Comparison of ENCODE assay signal across 9 cellular contexts in the genomic region with DNA sequence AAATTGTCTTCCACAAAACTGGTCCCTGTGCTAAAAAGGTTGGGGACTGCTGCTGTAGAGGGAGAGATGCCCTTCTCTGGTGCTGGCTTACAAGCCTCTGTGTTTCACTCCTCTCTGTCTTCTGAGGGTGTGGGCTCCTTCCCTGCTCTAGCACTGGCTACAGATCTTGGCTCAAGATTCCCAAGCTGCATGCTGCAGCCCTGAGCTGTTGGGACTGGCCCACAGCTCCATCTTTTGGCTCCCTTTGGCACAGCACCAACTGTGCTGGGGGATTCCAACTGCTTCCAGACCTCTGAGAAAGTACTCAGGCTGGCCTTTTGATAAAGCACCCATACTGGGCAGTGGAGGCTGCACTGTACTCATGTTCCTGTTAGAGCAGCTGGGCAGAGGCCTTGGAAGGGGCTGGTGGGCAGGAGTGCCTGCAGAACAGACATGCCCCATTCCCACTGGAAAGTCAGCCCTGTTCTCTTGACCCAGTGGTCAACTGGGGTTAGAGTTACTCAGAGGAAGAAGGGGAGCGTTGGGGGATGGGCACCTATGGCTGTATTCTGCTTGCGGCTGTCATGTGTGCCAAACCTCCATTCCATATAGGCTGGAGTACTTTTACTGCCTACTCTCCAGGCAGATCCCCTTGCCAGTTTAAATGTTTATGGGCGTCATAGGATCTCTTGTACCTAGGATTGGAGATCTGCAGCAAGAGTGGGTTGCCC. TPM values are rescaled to one million over a fixed set of nuclear protein-coding genes. Genes with fewer than 3 reads are reported as not detected.
DNase-seq lines count a peak whose midpoint lies in the region; ATAC-seq and TF ChIP-seq lines count a peak whose summit lies in the region.
"Had no signal": no experiment of that assay in that cellular context is flagged by ENCODE, and none has a peak within 500 bp of the region (broad histone marks: within the 10 kb centered on the region; RNA-seq: fewer than 3 reads in every experiment).

No MANE protein-coding gene starts in this region.

- intact Hi-C loops in activated CD4-positive, alpha-beta T cell treated with anti-CD3 and anti-CD28 coated beads for 36 hours (cut with DNase I, micrococcal nuclease), result no loop called here
- intact Hi-C loops in CD14-positive monocyte (cut with micrococcal nuclease), result no loop called here

- H3K9me3 Mint-ChIP-seq in nephron progenitor cell, result peaks cover 42% of the 10 kb centered on the region
- peaks cover 24% of the 10 kb centered on the region for H3K9me3 Mint-ChIP-seq in activated CD4-positive, alpha-beta T cell treated with anti-CD3 and anti-CD28 coated beads for 36 hours (ENCODE audit: low read depth)
- H3K9me3 Mint-ChIP-seq in CD14-positive monocyte, result peaks cover 16 to 44% (median 21%) of the 10 kb centered on the region in 7 donors

- H3K36me3 Mint-ChIP-seq in nephron progenitor cell (ENCODE audit: low read depth) (peaks cover 49% of the 10 kb centered on the region), CD14-positive monocyte (peaks cover 41 to 48% of the 10 kb centered on the region in 2 donors)
- peaks cover 59% of the 10 kb centered on the region for H3K36me3 Mint-ChIP-seq in activated CD4-positive, alpha-beta T cell treated with anti-CD3 and anti-CD28 coated beads for 36 hours (ENCODE audit: low read depth)

- TF ChIP-seq POLR2A in GM18505 (IDR thresholded peaks at IDR 0.05; ENCODE audit: borderline replicate concordance, extremely low read depth, insufficient read depth, insufficient read length), result no peak

- no peak overlapping the region for H3K4me3 ChIP-seq in choroid plexus epithelial cell (ENCODE audit: low read depth, low read length)

- peak; percentile 31 for TF ChIP-seq CTCF in GM10266 (IDR thresholded peaks at IDR 0.05; ENCODE audit: control insufficient read depth, insufficient read depth, low read depth, missing control alignments)
- TF ChIP-seq CTCF in choroid plexus epithelial cell (conservative IDR thresholded peaks at IDR 0.05; ENCODE audit: low read depth, low read length), result peak; percentile 52
- TF ChIP-seq CTCF in nephron progenitor cell (IDR thresholded peaks at IDR 0.05), result peak; percentile 47
- no peak for TF ChIP-seq CTCF in CD14-positive monocyte (IDR thresholded peaks at IDR 0.05)

- DNase-seq in GM10266 (ENCODE audit: extremely low spot score) (no peak), NCI-H2171 treated with DMSO at 0.1 percent for 48 hours (lab: John Stamatoyannopoulos, UW) (peak; percentile 34), choroid plexus epithelial cell (ENCODE audit: low read depth) (peak; percentile 76), nephron progenitor cell (peak; percentile 30), CD14-positive monocyte (ENCODE audit: low spot score) (no peak)
- DNase-seq in activated CD4-positive, alpha-beta T cell treated with anti-CD3 and anti-CD28 coated beads for 36 hours, result no peak
- no peak for DNase-seq in stimulated activated CD4-positive, alpha-beta T cell treated with anti-CD3 and anti-CD28 coated beads, Interleukin-1b, Interleukin-23, amount 100 ng/mL, for 48 hours

- CTCF ChIA-PET in activated CD4-positive, alpha-beta T cell treated with anti-CD3 and anti-CD28 coated beads for 36 hours (lab: Charles Lee), result interaction anchor here (0.6 kb wide), 1 partner anchor 10 kb away, joined by 3 read pairs; no protein-coding TSS in a partner anchor

- peak overlapping the region; percentile 44 for H3K27ac Mint-ChIP-seq in nephron progenitor cell
- H3K27ac Mint-ChIP-seq in activated CD4-positive, alpha-beta T cell treated with anti-CD3 and anti-CD28 coated beads for 36 hours, result no peak overlapping the region
- peak overlapping the region in 2 of 7 donors; percentile 46 to 58 for H3K27ac Mint-ChIP-seq in CD14-positive monocyte
- H3K27ac Mint-ChIP-seq: mesothelial cell of epicardium had no signal

- H3K4me3 Mint-ChIP-seq in nephron progenitor cell (no peak overlapping the region), CD14-positive monocyte (no peak overlapping the region)
- H3K4me3 Mint-ChIP-seq in activated CD4-positive, alpha-beta T cell treated with anti-CD3 and anti-CD28 coated beads for 36 hours, result no peak overlapping the region
- H3K4me3 Mint-ChIP-seq: mesothelial cell of epicardium had no signal

- H3K27me3 Mint-ChIP-seq in nephron progenitor cell (ENCODE audit: low read depth, poor library complexity), result no peaks in the 10 kb centered on the region
- no peaks in the 10 kb centered on the region for H3K27me3 Mint-ChIP-seq in activated CD4-positive, alpha-beta T cell treated with anti-CD3 and anti-CD28 coated beads for 36 hours
- peaks cover 0 to 1% (median 0%) of the 10 kb centered on the region in 3 donors for H3K27me3 Mint-ChIP-seq in CD14-positive monocyte (ENCODE audit: low read depth in 3 of 3)

- POLR2A ChIA-PET in activated CD4-positive, alpha-beta T cell treated with anti-CD3 and anti-CD28 coated beads for 36 hours (lab: Charles Lee), result no interaction called here

- ATAC-seq in activated CD4-positive, alpha-beta T cell treated with anti-CD3 and anti-CD28 coated beads for 36 hours, result no peak
- no peak for ATAC-seq in GM18505 (IDR thresholded peaks at IDR 0.05; ENCODE audit: unreplicated experiment)

- H3K4me1 Mint-ChIP-seq in nephron progenitor cell (peaks cover 17% of the 10 kb centered on the region), CD14-positive monocyte (peaks cover 6% of the 10 kb centered on the region)
- peaks cover 23% of the 10 kb centered on the region for H3K4me1 Mint-ChIP-seq in activated CD4-positive, alpha-beta T cell treated with anti-CD3 and anti-CD28 coated beads for 36 hours
- H3K4me1 Mint-ChIP-seq: mesothelial cell of epicardium had no signal

RNA-seq across cellular contexts. Expression of gene GALK2, which starts 55.7 kb away (rescaled TPM):
- total RNA-seq in activated CD4-positive, alpha-beta T cell treated with anti-CD3 and anti-CD28 coated beads for 36 hours, result 10 to 100 TPM; 19.9 to 27.1 TPM
- polyA plus RNA-seq in CD14-positive monocyte, result 10 to 100 TPM; 14.5 to 16.9 TPM

Comparison
In these comparisons a context has a peak if more than half of its experiments do, and no peak if none do; other contexts are left out.
1. DNase-seq: peak in NCI-H2171 treated with DMSO at 0.1 percent for 48 hours (single experiment), choroid plexus epithelial cell (single experiment) and nephron progenitor cell (single experiment); none in GM10266 (single experiment), activated CD4-positive, alpha-beta T cell treated with anti-CD3 and anti-CD28 coated beads for 36 hours (single experiment), stimulated activated CD4-positive, alpha-beta T cell treated with anti-CD3 and anti-CD28 coated beads, Interleukin-1b, Interleukin-23, amount 100 ng/mL, for 48 hours (single experiment) and CD14-positive monocyte (single experiment).